9 cellular contexts compared by ENCODE assay signal in the genomic region with DNA sequence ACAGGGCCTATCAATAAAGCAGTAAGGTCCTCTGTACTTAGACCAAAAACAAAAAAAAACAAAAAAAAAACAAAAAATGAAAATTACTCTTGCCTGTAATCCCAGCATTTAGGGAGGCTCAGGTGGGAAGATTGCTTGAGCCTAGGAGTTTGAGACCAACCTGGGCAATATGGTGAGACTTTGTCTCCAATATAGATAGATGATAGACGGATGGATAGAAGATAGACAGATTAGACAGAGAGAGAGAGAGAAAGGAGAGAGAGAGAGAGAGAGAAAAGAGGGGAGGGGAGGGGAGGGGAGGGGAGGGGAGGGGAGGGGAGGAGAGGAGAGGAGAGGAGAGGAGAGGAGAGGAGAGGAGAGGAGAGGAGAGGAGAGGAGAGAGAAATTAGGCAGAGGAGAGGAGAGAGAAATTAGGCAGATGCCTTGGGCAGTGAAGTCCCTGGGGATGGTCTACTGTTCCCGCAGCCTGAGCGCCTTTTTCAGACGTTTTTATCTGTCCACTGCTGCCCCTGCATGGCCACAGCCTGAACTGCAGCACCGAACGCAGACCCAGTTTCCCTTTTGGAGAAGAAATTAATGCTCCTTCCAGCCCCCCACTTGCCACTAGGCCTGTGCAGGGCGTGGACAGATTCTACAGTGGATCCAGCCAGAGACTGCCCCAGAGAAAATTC. TPM values are rescaled to one million over a fixed set of nuclear protein-coding genes. Genes with fewer than 3 reads are reported as not detected.
A peak's percentile ranks its signal among the peaks of the same experiment; 100 is the strongest.
DNase-seq lines count a peak whose midpoint lies in the region; ATAC-seq and TF ChIP-seq lines count a peak whose summit lies in the region.
"Had no signal": no experiment of that assay in that cellular context is flagged by ENCODE, and none has a peak within 500 bp of the region (broad histone marks: within the 10 kb centered on the region; RNA-seq: fewer than 3 reads in every experiment).

No MANE protein-coding gene starts in this region.

- H3K27me3 Mint-ChIP-seq in natural killer cell treated with Interleukin-12 subunit alpha and Interleukin-12 subunit beta and Interleukin-15 and Interleukin-18, amount 100 ng/mL, for 72 hours: no peaks in the 10 kb centered on the region

- H3K9me3 Mint-ChIP-seq in natural killer cell treated with Interleukin-12 subunit alpha and Interleukin-12 subunit beta and Interleukin-15 and Interleukin-18, amount 100 ng/mL, for 72 hours: no peaks in the 10 kb centered on the region
- H3K9me3 Mint-ChIP-seq: T-helper 1 cell treated with Interleukin-12 subunit alpha and Interleukin-12 subunit beta and Interleukin-4 antibody, amounts not matched to agents 30 μg/mL and 1 μg/mL, for 36 hours had no signal

- no peaks in the 10 kb centered on the region for H3K27me3 ChIP-seq in esophagus muscularis mucosa

- TF ChIP-seq CTCF in esophagus muscularis mucosa (IDR thresholded peaks at IDR 0.05): peak; percentile 82 to 97 (median 91)

- H3K4me1 Mint-ChIP-seq in natural killer cell treated with Interleukin-12 subunit alpha and Interleukin-12 subunit beta and Interleukin-15 and Interleukin-18, amount 100 ng/mL, for 72 hours (ENCODE audit: low read depth in 2 of 2): peaks cover 11 to 12% of the 10 kb centered on the region in 2 donors

- no peaks in the 10 kb centered on the region for H3K9me3 ChIP-seq in esophagus muscularis mucosa

- H3K36me3 ChIP-seq in esophagus muscularis mucosa: no peaks in the 10 kb centered on the region

- DNase-seq in DMS 273 (lab: John Stamatoyannopoulos, UW; ENCODE audit: unreplicated experiment): peak; percentile 89
- DNase-seq in OCI-M1 (lab: John Stamatoyannopoulos, UW): peak; percentile 98
- peak; percentile 75 for DNase-seq in activated T-cell treated with anti-CD3 and anti-CD28 coated beads for 24 hours (ENCODE audit: low read depth)
- peak; percentile 93 for DNase-seq in esophagus muscularis mucosa (ENCODE audit: extremely low spot score)
- DNase-seq in natural killer cell treated with Interleukin-12 subunit alpha and Interleukin-12 subunit beta and Interleukin-15 and Interleukin-18, amount 100 ng/mL, for 72 hours (ENCODE audit: low spot score): peak; percentile 81
- peak; percentile 51 to 64 for DNase-seq in stimulated activated CD8-positive, alpha-beta memory T cell treated with anti-CD3 and anti-CD28 coated beads, Interleukin-7, amount 100 ng/mL, for 48 hours (ENCODE audit: extremely low read depth in 1 of 2, low read depth in 1 of 2)

- peak; percentile 86 for TF ChIP-seq RAD21 in Ishikawa (IDR thresholded peaks at IDR 0.05; ENCODE audit: low read depth)

- no peaks in the 10 kb centered on the region for H3K36me3 Mint-ChIP-seq in natural killer cell treated with Interleukin-12 subunit alpha and Interleukin-12 subunit beta and Interleukin-15 and Interleukin-18, amount 100 ng/mL, for 72 hours

- H3K4me3 ChIP-seq in esophagus muscularis mucosa: no peak overlapping the region

- H3K27ac Mint-ChIP-seq in natural killer cell treated with Interleukin-12 subunit alpha and Interleukin-12 subunit beta and Interleukin-15 and Interleukin-18, amount 100 ng/mL, for 72 hours: peak overlapping the region in 1 of 2 donors; percentile 48
- H3K27ac Mint-ChIP-seq: T-helper 1 cell treated with Interleukin-12 subunit alpha and Interleukin-12 subunit beta and Interleukin-4 antibody, amounts not matched to agents 30 μg/mL and 1 μg/mL, for 36 hours had no signal

- peaks cover 0 to 5% (median 2%) of the 10 kb centered on the region in 4 donors for H3K4me1 ChIP-seq in esophagus muscularis mucosa

- peak; percentile 83 to 86 for ATAC-seq in natural killer cell treated with Interleukin-12 subunit alpha and Interleukin-12 subunit beta and Interleukin-15 and Interleukin-18, amount 100 ng/mL, for 72 hours
- ATAC-seq in HG02571 (IDR thresholded peaks at IDR 0.05; ENCODE audit: unreplicated experiment): no peak

- intact Hi-C loops in esophagus muscularis mucosa (cut with DNase I): loop anchor here (1.0 to 5.0 kb wide), 2 partner anchors 91 to 295 kb away; no protein-coding TSS in a partner anchor

- no peak overlapping the region for H3K4me3 Mint-ChIP-seq in natural killer cell treated with Interleukin-12 subunit alpha and Interleukin-12 subunit beta and Interleukin-15 and Interleukin-18, amount 100 ng/mL, for 72 hours
- H3K4me3 Mint-ChIP-seq: T-helper 1 cell treated with Interleukin-12 subunit alpha and Interleukin-12 subunit beta and Interleukin-4 antibody, amounts not matched to agents 30 μg/mL and 1 μg/mL, for 36 hours had no signal

- TF ChIP-seq POLR2A in esophagus muscularis mucosa (IDR thresholded peaks at IDR 0.05; ENCODE audit: low read depth): no peak

- H3K27ac ChIP-seq in esophagus muscularis mucosa (replicated peaks in 1 of 4): no peak overlapping the region

- TF ChIP-seq EP300 in Ishikawa (IDR thresholded peaks at IDR 0.05; ENCODE audit: borderline replicate concordance) (no peak), esophagus muscularis mucosa (IDR thresholded peaks at IDR 0.05) (no peak)

- 5% methylated on average over 7 of the region's 7 CpGs for WGBS in esophagus muscularis mucosa

TF ChIP-seq in Ishikawa, 13 proteins besides CTCF, POLR2A, EP300 and RAD21:
- TF ChIP-seq TCF12 (IDR thresholded peaks at IDR 0.05; ENCODE audit: low read depth) (no peak), EGR1 (IDR thresholded peaks at IDR 0.05) (no peak), ZBTB7A (IDR thresholded peaks at IDR 0.05; ENCODE audit: low read depth) (no peak), YY1 (IDR thresholded peaks at IDR 0.05; ENCODE audit: low read depth) (no peak), TEAD4 (IDR thresholded peaks at IDR 0.05) (no peak), CREB1 (IDR thresholded peaks at IDR 0.05; ENCODE audit: low read depth) (no peak), TAF1 (IDR thresholded peaks at IDR 0.05; ENCODE audit: low read depth) (no peak), CEBPB (IDR thresholded peaks at IDR 0.05) (no peak), FOXM1 (IDR thresholded peaks at IDR 0.05; ENCODE audit: borderline replicate concordance, low read depth) (no peak), NFIC (IDR thresholded peaks at IDR 0.05) (no peak)
- TF ChIP-seq, protein P1, sequence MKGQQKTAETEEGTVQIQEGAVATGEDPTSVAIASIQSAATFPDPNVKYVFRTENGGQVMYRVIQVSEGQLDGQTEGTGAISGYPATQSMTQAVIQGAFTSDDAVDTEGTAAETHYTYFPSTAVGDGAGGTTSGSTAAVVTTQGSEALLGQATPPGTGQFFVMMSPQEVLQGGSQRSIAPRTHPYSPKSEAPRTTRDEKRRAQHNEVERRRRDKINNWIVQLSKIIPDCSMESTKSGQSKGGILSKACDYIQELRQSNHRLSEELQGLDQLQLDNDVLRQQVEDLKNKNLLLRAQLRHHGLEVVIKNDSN (IDR thresholded peaks at IDR 0.05): no peak
- TF ChIP-seq, protein P2, sequence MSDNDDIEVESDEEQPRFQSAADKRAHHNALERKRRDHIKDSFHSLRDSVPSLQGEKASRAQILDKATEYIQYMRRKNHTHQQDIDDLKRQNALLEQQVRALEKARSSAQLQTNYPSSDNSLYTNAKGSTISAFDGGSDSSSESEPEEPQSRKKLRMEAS (IDR thresholded peaks at IDR 0.05): no peak
- TF ChIP-seq, protein P3, sequence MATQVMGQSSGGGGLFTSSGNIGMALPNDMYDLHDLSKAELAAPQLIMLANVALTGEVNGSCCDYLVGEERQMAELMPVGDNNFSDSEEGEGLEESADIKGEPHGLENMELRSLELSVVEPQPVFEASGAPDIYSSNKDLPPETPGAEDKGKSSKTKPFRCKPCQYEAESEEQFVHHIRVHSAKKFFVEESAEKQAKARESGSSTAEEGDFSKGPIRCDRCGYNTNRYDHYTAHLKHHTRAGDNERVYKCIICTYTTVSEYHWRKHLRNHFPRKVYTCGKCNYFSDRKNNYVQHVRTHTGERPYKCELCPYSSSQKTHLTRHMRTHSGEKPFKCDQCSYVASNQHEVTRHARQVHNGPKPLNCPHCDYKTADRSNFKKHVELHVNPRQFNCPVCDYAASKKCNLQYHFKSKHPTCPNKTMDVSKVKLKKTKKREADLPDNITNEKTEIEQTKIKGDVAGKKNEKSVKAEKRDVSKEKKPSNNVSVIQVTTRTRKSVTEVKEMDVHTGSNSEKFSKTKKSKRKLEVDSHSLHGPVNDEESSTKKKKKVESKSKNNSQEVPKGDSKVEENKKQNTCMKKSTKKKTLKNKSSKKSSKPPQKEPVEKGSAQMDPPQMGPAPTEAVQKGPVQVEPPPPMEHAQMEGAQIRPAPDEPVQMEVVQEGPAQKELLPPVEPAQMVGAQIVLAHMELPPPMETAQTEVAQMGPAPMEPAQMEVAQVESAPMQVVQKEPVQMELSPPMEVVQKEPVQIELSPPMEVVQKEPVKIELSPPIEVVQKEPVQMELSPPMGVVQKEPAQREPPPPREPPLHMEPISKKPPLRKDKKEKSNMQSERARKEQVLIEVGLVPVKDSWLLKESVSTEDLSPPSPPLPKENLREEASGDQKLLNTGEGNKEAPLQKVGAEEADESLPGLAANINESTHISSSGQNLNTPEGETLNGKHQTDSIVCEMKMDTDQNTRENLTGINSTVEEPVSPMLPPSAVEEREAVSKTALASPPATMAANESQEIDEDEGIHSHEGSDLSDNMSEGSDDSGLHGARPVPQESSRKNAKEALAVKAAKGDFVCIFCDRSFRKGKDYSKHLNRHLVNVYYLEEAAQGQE (IDR thresholded peaks at IDR 0.05; ENCODE audit: low read depth): no peak

RNA-seq across cellular contexts. Expression of a gene that starts 9.8 kb away (rescaled TPM):
- 10 to 100 TPM in 1 of 4 donors, 1 to 10 TPM in 3; 7.8 to 10.2 (median 7.9) TPM for total RNA-seq in esophagus muscularis mucosa
- total RNA-seq in natural killer cell treated with Interleukin-12 subunit alpha and Interleukin-12 subunit beta and Interleukin-15 and Interleukin-18, amount 100 ng/mL, for 72 hours: 1 to 10 TPM; 5.1 to 6.8 TPM

RNA-seq across cellular contexts. Expression of a gene that starts 10.0 kb away (rescaled TPM):
- 10 to 100 TPM in 3 of 4 donors, 1 to 10 TPM in 1; 7.3 to 16.0 (median 13.3) TPM for total RNA-seq in esophagus muscularis mucosa
- total RNA-seq in natural killer cell treated with Interleukin-12 subunit alpha and Interleukin-12 subunit beta and Interleukin-15 and Interleukin-18, amount 100 ng/mL, for 72 hours: 1 to 10 TPM; 3.0 to 3.5 TPM

RNA-seq across cellular contexts. Expression of a gene that starts 28.4 kb away (rescaled TPM):
- total RNA-seq in esophagus muscularis mucosa: 10 to 100 TPM; 27.0 to 39.1 (median 30.5) TPM
- 10 to 100 TPM; 58.3 to 95.1 TPM for total RNA-seq in natural killer cell treated with Interleukin-12 subunit alpha and Interleukin-12 subunit beta and Interleukin-15 and Interleukin-18, amount 100 ng/mL, for 72 hours

RNA-seq across cellular contexts. Expression of a gene that starts 48.8 kb away (rescaled TPM):
- total RNA-seq in esophagus muscularis mucosa: 1,000 to 10,000 TPM; 2,877 to 3,384 (median 2,954) TPM
- not detected for total RNA-seq in natural killer cell treated with Interleukin-12 subunit alpha and Interleukin-12 subunit beta and Interleukin-15 and Interleukin-18, amount 100 ng/mL, for 72 hours

RNA-seq across cellular contexts. Expression of a gene that starts 58.5 kb away (rescaled TPM):
- 10 to 100 TPM; 72.7 to 97.5 (median 81.8) TPM for total RNA-seq in esophagus muscularis mucosa
- total RNA-seq in natural killer cell treated with Interleukin-12 subunit alpha and Interleukin-12 subunit beta and Interleukin-15 and Interleukin-18, amount 100 ng/mL, for 72 hours: 10 to 100 TPM; 27.0 to 37.3 TPM
